Comparison of ENCODE assay signal across 31 cellular contexts in the genomic region with DNA sequence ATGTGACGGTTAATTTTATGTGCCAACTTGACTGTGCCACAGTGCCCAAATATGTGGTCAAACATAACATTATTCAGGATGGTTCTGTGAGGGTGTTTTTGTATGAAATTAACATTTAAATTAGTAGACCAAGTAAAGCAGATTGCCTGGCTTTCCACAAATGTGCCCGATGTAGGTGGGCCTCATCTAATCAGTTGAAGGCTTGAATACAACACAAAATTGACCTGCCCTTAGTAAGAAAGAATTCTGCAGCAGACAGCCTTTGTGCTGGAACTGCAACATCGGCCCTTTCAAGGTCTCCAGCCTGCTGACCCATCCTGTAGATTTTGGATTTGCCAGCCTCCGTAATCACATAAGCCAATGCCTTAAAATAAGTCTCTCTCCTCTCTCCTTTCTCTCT.
"Had no signal": no experiment of that assay in that cellular context is flagged by ENCODE, and none has a peak within 500 bp of the region (broad histone marks: within the 10 kb centered on the region; RNA-seq: fewer than 3 reads in every experiment).

No MANE protein-coding gene starts in this region.

- H3K4me1 Mint-ChIP-seq: natural killer cell; nephron; stimulated activated naive CD8-positive, alpha-beta T cell treated with anti-CD3 and anti-CD28 coated beads, Interleukin-15, amount 100 ng/mL, for 72 hours had no signal

- H3K9me3 ChIP-seq: psoas muscle, right lobe of liver, sigmoid colon, suprapubic skin, testis, tibial artery, transverse colon, upper lobe of right lung, uterus had no signal

- H3K36me3 Mint-ChIP-seq: natural killer cell; neural progenitor cell; stimulated activated memory B cell treated with anti-CD40 and anti-IgM and Interleukin-4, amounts not matched to agents 10 μg/mL and 1 μg/mL and 100 μg/mL, for 72 hours; type B pancreatic cell had no signal

- H3K27me3 Mint-ChIP-seq: progenitor cell of endocrine pancreas; stimulated activated naive CD8-positive, alpha-beta T cell treated with anti-CD3 and anti-CD28 coated beads, Interleukin-15, amount 100 ng/mL, for 72 hours; type B pancreatic cell had no signal

- H3K9ac ChIP-seq: neural progenitor cell, parathyroid adenoma had no signal

- H3K79me2 ChIP-seq: parathyroid adenoma had no signal

- H3K27ac Mint-ChIP-seq: natural killer cell; nephron; neural progenitor cell; progenitor cell of endocrine pancreas; stimulated activated memory B cell treated with anti-CD40 and anti-IgM and Interleukin-4, amounts not matched to agents 10 μg/mL and 1 μg/mL and 100 μg/mL, for 72 hours; stimulated activated naive CD8-positive, alpha-beta T cell treated with anti-CD3 and anti-CD28 coated beads, Interleukin-15, amount 100 ng/mL, for 72 hours; type B pancreatic cell had no signal

- H3K36me3 ChIP-seq: neural progenitor cell, ovary, right lobe of liver, sigmoid colon, spleen, suprapubic skin, tibial artery, transverse colon, upper lobe of right lung, uterus had no signal

- H3K4me3 Mint-ChIP-seq: natural killer cell; nephron; neural progenitor cell; stimulated activated memory B cell treated with anti-CD40 and anti-IgM and Interleukin-4, amounts not matched to agents 10 μg/mL and 1 μg/mL and 100 μg/mL, for 72 hours; stimulated activated naive CD8-positive, alpha-beta T cell treated with anti-CD3 and anti-CD28 coated beads, Interleukin-15, amount 100 ng/mL, for 72 hours; type B pancreatic cell had no signal

- DNase-seq: natural killer cell; occipital lobe; ovary; posterior cingulate gyrus; psoas muscle; right cardiac atrium; right lobe of liver; sigmoid colon; small intestine; spleen; stimulated activated CD4-positive, alpha-beta T cell treated with anti-CD3 and anti-CD28 coated beads, Interleukin-12 subunit alpha, Interleukin-12 subunit beta, amount 100 ng/mL, for 4 hours; stimulated activated CD4-positive, alpha-beta T cell treated with anti-CD3 and anti-CD28 coated beads, Interleukin-1b, Interleukin-23, amount 100 ng/mL, for 48 hours; stimulated activated CD4-positive, alpha-beta T cell treated with anti-CD3 and anti-CD28 coated beads, Interleukin-4, amount 100 ng/mL, for 1 hour; stimulated activated CD4-positive, alpha-beta T cell treated with anti-CD3 and anti-CD28 coated beads, Interleukin-4, amount 100 ng/mL, for 4 hours; stimulated activated CD8-positive, alpha-beta memory T cell treated with anti-CD3 and anti-CD28 coated beads, Interleukin-4, amount 100 ng/mL, for 48 hours; stimulated activated naive CD4-positive, alpha-beta T cell; stimulated activated naive CD8-positive, alpha-beta T cell treated with anti-CD3 and anti-CD28 coated beads, Interleukin-15, amount 100 ng/mL, for 72 hours; stimulated activated naive CD8-positive, alpha-beta T cell treated with anti-CD3 and anti-CD28 coated beads, Interleukin-15, Interleukin-2, amounts not matched to agents 100 U/mL and 50 U/mL, for 24 hours; substantia nigra; testis; tibial artery; transverse colon; upper lobe of right lung; uterus had no signal

- H2AFZ ChIP-seq: neural progenitor cell, parathyroid adenoma had no signal

- H3K27ac ChIP-seq: neural progenitor cell, ovary, parathyroid adenoma, psoas muscle, right lobe of liver, sigmoid colon, spleen, suprapubic skin, testis, tibial artery, transverse colon, upper lobe of right lung, uterus had no signal

- H3K4me2 ChIP-seq: neural progenitor cell had no signal

- H3K9me3 Mint-ChIP-seq: neural progenitor cell; stimulated activated naive CD8-positive, alpha-beta T cell treated with anti-CD3 and anti-CD28 coated beads, Interleukin-15, amount 100 ng/mL, for 72 hours; type B pancreatic cell had no signal

- H3K4me3 ChIP-seq: neural progenitor cell, ovary, psoas muscle, right lobe of liver, sigmoid colon, spleen, suprapubic skin, testis, tibial artery, transverse colon, upper lobe of right lung, uterus had no signal

- H3K4me1 ChIP-seq: parathyroid adenoma, psoas muscle, right lobe of liver, sigmoid colon, spleen, suprapubic skin, testis, tibial artery, transverse colon, upper lobe of right lung, uterus had no signal

- ATAC-seq: natural killer cell; psoas muscle; right cardiac atrium; right lobe of liver; stimulated activated memory B cell treated with anti-CD40 and anti-IgM and Interleukin-4, amounts not matched to agents 10 μg/mL and 1 μg/mL and 100 μg/mL, for 72 hours; stimulated activated naive CD8-positive, alpha-beta T cell treated with anti-CD3 and anti-CD28 coated beads, Interleukin-15, amount 100 ng/mL, for 72 hours; stimulated activated naive CD8-positive, alpha-beta T cell treated with anti-CD3 and anti-CD28 coated beads, Interleukin-15, Interleukin-2, amounts not matched to agents 100 U/mL and 50 U/mL, for 24 hours; upper lobe of right lung had no signal

- H3K27me3 ChIP-seq: neural progenitor cell, ovary, right lobe of liver, sigmoid colon, spleen, suprapubic skin, testis, tibial artery, transverse colon, upper lobe of right lung, uterus had no signal
